In genomic region chr15:64883997-64884511, GRCh38 we compare ENCODE assay signal across 1 cellular context.
A peak's percentile ranks its signal among the peaks of the same experiment; 100 is the strongest.
TF ChIP-seq lines count a peak whose summit lies in the region.

No MANE protein-coding gene starts in this region.

TF ChIP-seq in HepG2, 621 proteins besides CTCF, POLR2A, EP300 and RAD21 (continued from another document):
- 0 out of 2 replicates have a peak, but pooled peaks have one; percentile 19 for TF ChIP-seq PAXIP1 (CRISPR knock-in tag; conservative IDR thresholded peaks at IDR 0.05)
TF ChIP-seq in HepG2: peak in this region for 14.
